ENCODE assay signal across 8 cellular contexts in genomic region chr5:76818844-76819831, GRCh38. TPM values are rescaled to one million over a fixed set of nuclear protein-coding genes. Genes with fewer than 3 reads are reported as not detected.
DNase-seq lines count a peak whose midpoint lies in the region; ATAC-seq, FAIRE-seq and TF ChIP-seq lines count a peak whose summit lies in the region.

A gene with protein sequence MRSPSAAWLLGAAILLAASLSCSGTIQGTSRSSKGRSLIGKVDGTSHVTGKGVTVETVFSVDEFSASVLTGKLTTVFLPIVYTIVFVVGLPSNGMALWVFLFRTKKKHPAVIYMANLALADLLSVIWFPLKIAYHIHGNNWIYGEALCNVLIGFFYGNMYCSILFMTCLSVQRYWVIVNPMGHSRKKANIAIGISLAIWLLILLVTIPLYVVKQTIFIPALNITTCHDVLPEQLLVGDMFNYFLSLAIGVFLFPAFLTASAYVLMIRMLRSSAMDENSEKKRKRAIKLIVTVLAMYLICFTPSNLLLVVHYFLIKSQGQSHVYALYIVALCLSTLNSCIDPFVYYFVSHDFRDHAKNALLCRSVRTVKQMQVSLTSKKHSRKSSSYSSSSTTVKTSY (plus strand): TSS chr5:76819030. CDS start chr5:76819183, 153 bp downstream.

- peaks cover 3 to 25% (median 9%) of the 10 kb centered on the region in 3 donors for H3K27me3 ChIP-seq in stomach

- WGBS in stomach, 5 donors: 0 to 3% (median 1%) methylated on average over 27 to 72 of the region's 72 CpGs

- TF ChIP-seq POLR2A in GM12891 (IDR thresholded peaks at IDR 0.05; ENCODE audit: low read depth, low read length) (no peak), stomach (IDR thresholded peaks at IDR 0.05) (peak in 1 of 4 donors; percentile 82)

- TF ChIP-seq CTCF in fibroblast of pulmonary artery (IDR thresholded peaks at IDR 0.05; ENCODE audit: low read length, missing control alignments) (no peak), natural killer cell (IDR thresholded peaks at IDR 0.05) (no peak), stomach (IDR thresholded peaks at IDR 0.05) (no peak)

- peaks cover 0 to 34% (median 22%) of the 10 kb centered on the region in 4 donors for H3K4me1 ChIP-seq in stomach

- H3K4me3 Mint-ChIP-seq in activated T-helper 17 cell treated with anti-CD3 and anti-CD28 coated beads, Interleukin-2, amount 50 U/mL, for 72 hours: peak within 1 kb of the TSS; percentile 81
- H3K4me3 Mint-ChIP-seq in natural killer cell: peak within 1 kb of the TSS; percentile 84

- H3K4me1 Mint-ChIP-seq in activated T-helper 17 cell treated with anti-CD3 and anti-CD28 coated beads, Interleukin-2, amount 50 U/mL, for 72 hours: no peaks in the 10 kb centered on the region
- peaks cover 5 to 6% of the 10 kb centered on the region in 2 donors for H3K4me1 Mint-ChIP-seq in natural killer cell

- FAIRE-seq in GM12891 (lab: Jason Lieb, UNC): no peak

- peak; percentile 79 for ATAC-seq in activated T-helper 17 cell treated with anti-CD3 and anti-CD28 coated beads, Interleukin-2, amount 50 U/mL, for 72 hours (replicated peaks)
- ATAC-seq in natural killer cell: peak; percentile 40 to 64 (median 43)
- no peak for ATAC-seq in GM18511 (IDR thresholded peaks at IDR 0.05; ENCODE audit: unreplicated experiment)
- no peak for ATAC-seq in HG03139 (IDR thresholded peaks at IDR 0.05; ENCODE audit: unreplicated experiment)

- intact Hi-C loops in natural killer cell (cut with micrococcal nuclease): no loop called here
- intact Hi-C loops in stomach (cut with DNase I; ENCODE audit: low total_unique reads): no loop called here

- DNase-seq in GM12891 (ENCODE audit: insufficient read length, low spot score) (peak; percentile 42), NCI-H82 (lab: John Stamatoyannopoulos, UW) (peak; percentile 72), fibroblast of pulmonary artery (ENCODE audit: low read depth) (peak; percentile 75), natural killer cell (no peak), stomach (peak; percentile 94)

- no peak for TF ChIP-seq EP300 in stomach (IDR thresholded peaks at IDR 0.05)

- H3K36me3 Mint-ChIP-seq in activated T-helper 17 cell treated with anti-CD3 and anti-CD28 coated beads, Interleukin-2, amount 50 U/mL, for 72 hours (ENCODE audit: low read depth): no peaks in the 10 kb centered on the region
- no peaks in the 10 kb centered on the region for H3K36me3 Mint-ChIP-seq in natural killer cell

- H3K9me3 ChIP-seq in stomach: no peaks in the 10 kb centered on the region

- H3K27me3 Mint-ChIP-seq in activated T-helper 17 cell treated with anti-CD3 and anti-CD28 coated beads, Interleukin-2, amount 50 U/mL, for 72 hours: peaks cover 6% of the 10 kb centered on the region
- H3K27me3 Mint-ChIP-seq in natural killer cell (ENCODE audit: low read depth in 2 of 2): peaks cover 38 to 48% of the 10 kb centered on the region in 2 donors

- H3K36me3 ChIP-seq in stomach: no peaks in the 10 kb centered on the region

- no peaks in the 10 kb centered on the region for H3K9me3 Mint-ChIP-seq in activated T-helper 17 cell treated with anti-CD3 and anti-CD28 coated beads, Interleukin-2, amount 50 U/mL, for 72 hours
- no peaks in the 10 kb centered on the region for H3K9me3 Mint-ChIP-seq in natural killer cell

- H3K4me3 ChIP-seq in fibroblast of pulmonary artery (replicated peaks; ENCODE audit: low read depth, low read length) (peak within 1 kb of the TSS; percentile 83), stomach (peak within 1 kb of the TSS; percentile 53 to 75 (median 66))

- peak within 1 kb of the TSS; percentile 83 to 92 (median 89) for H3K27ac ChIP-seq in stomach

- no peak within 1 kb of the TSS for H3K27ac Mint-ChIP-seq in activated T-helper 17 cell treated with anti-CD3 and anti-CD28 coated beads, Interleukin-2, amount 50 U/mL, for 72 hours
- no peak within 1 kb of the TSS for H3K27ac Mint-ChIP-seq in natural killer cell

TF ChIP-seq in GM12891, 5 proteins besides CTCF, POLR2A, EP300 and RAD21:
- TF ChIP-seq POLR2AphosphoS5 (IDR thresholded peaks at IDR 0.05; ENCODE audit: low read depth, low read length): no peak
- no peak for TF ChIP-seq TAF1 (IDR thresholded peaks at IDR 0.05; ENCODE audit: low read depth, low read length)
- no peak for TF ChIP-seq PAX5 (IDR thresholded peaks at IDR 0.05; ENCODE audit: insufficient read depth, low read length, severe bottlenecking)
- TF ChIP-seq SPI1 (IDR thresholded peaks at IDR 0.05; ENCODE audit: low read depth, low read length): no peak
- TF ChIP-seq POU2F2 (IDR thresholded peaks at IDR 0.05; ENCODE audit: low read depth, low read length): no peak

RNA-seq across cellular contexts. Expression of the gene that starts here (rescaled TPM):
- not detected for polyA plus RNA-seq in GM12891 (2012; ENCODE audit: low read depth, missing spikeins)
- 1 to 10 TPM in 1 of 2 donors, under 1 TPM in 1; 0.85 to 1.9 TPM for total RNA-seq in activated T-helper 17 cell treated with anti-CD3 and anti-CD28 coated beads, Interleukin-2, amount 50 U/mL, for 72 hours
- total RNA-seq in natural killer cell (under 1 TPM in 2 of 3 donors, not detected in 1; 0.29 to 0.35 TPM), stomach (10 to 100 TPM in 4 of 5 donors, 1 to 10 TPM in 1; 6.7 to 72.9 (median 36.1) TPM)
- polyA plus RNA-seq in stomach: 10 to 100 TPM in 2 of 3 donors, 1 to 10 TPM in 1; 4.8 to 17.6 (median 12.4) TPM

Comparison
In these comparisons a context has a peak if more than half of its experiments do, and no peak if none do; other contexts are left out.
1. Peak in ATAC-seq in natural killer cell; RNA of the gene not detected or under 1 TPM.